In the genomic region with DNA sequence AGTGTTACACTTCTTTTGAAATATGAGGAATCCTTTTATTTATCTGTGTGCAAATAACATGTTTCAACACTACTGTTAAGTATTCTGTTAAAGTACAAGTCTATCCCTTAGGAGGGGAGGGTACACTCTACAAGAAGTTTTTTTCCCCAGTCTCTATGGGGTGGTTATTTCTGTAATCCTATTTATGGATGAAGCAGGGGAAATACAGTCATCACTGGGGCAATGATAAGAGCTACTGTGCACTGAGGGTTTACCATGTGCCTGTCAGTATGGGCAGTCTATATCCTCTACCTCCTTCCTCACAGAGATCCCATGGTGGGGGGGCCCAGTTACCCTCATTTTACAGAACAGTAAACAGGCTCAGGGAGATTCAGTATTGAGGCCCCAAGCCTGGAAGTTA, we compare ENCODE assay signal across 23 cellular contexts.
"Had no signal": no experiment of that assay in that cellular context is flagged by ENCODE, and none has a peak within 500 bp of the region (broad histone marks: within the 10 kb centered on the region; RNA-seq: fewer than 3 reads in every experiment).

No MANE protein-coding gene starts in this region.

- H3K36me3 ChIP-seq: adrenal gland, uterus had no signal

- H3K27me3 ChIP-seq: adrenal gland, tibial nerve, uterus had no signal

- H3K27me3 Mint-ChIP-seq: activated naive CD4-positive, alpha-beta T cell treated with anti-CD3 and anti-CD28 coated beads, Interleukin-2, amount 50 U/mL, for 24 hours; effector memory CD8-positive, alpha-beta T cell; naive B cell had no signal

- H3K4me3 ChIP-seq: adrenal gland, lung, skin epidermis, tibial nerve, uterus had no signal

- H3K27ac ChIP-seq: adrenal gland, epithelial cell of prostate, parathyroid adenoma, skin epidermis, tibial nerve, uterus had no signal

- DNase-seq: activated CD4-positive, alpha-beta T cell treated with anti-CD3 and anti-CD28 coated beads for 4 hours; activated CD8-positive, alpha-beta memory T cell treated with anti-CD3 and anti-CD28 coated beads, Interleukin-2, amount 50 U/mL, for 4 hours; activated CD8-positive, alpha-beta T cell treated with anti-CD3 and anti-CD28 coated beads, Interleukin-2, amount 10 ng/mL, durations not matched to agents 7 days and 5 days; activated effector memory CD4-positive, alpha-beta T cell treated with anti-CD3 and anti-CD28 coated beads, Interleukin-2, amount 50 U/mL, for 16 hours; activated T-cell treated with anti-CD3 and anti-CD28 coated beads, Interleukin-2, amount 50 U/mL, for 48 hours; adrenal gland; dermis blood vessel endothelial cell; effector memory CD8-positive, alpha-beta T cell; head of caudate nucleus; immature natural killer cell; naive B cell; stimulated activated CD4-positive, alpha-beta T cell treated with anti-CD3 and anti-CD28 coated beads, Interleukin-15, amount 100 ng/mL, for 24 hours; stimulated activated CD4-positive, alpha-beta T cell treated with anti-CD3 and anti-CD28 coated beads, Interleukin-4, amount 100 ng/mL, for 1 hour; stimulated activated naive CD4-positive, alpha-beta T cell; substantia nigra; uterus had no signal

- H3K27ac Mint-ChIP-seq: activated CD8-positive, alpha-beta T cell treated with anti-CD3 and anti-CD28 coated beads, Interleukin-2, amount 10 ng/mL, durations not matched to agents 7 days and 5 days; activated naive CD4-positive, alpha-beta T cell treated with anti-CD3 and anti-CD28 coated beads, Interleukin-2, amount 50 U/mL, for 24 hours; effector memory CD8-positive, alpha-beta T cell; WTC11 had no signal

- H3K4me3 Mint-ChIP-seq: activated CD8-positive, alpha-beta T cell treated with anti-CD3 and anti-CD28 coated beads, Interleukin-2, amount 10 ng/mL, durations not matched to agents 7 days and 5 days; activated naive CD4-positive, alpha-beta T cell treated with anti-CD3 and anti-CD28 coated beads, Interleukin-2, amount 50 U/mL, for 24 hours; effector memory CD8-positive, alpha-beta T cell; immature natural killer cell; naive B cell; WTC11 had no signal

- H3K9me3 ChIP-seq: adrenal gland, tibial nerve, uterus had no signal

- H3K36me3 Mint-ChIP-seq: activated naive CD4-positive, alpha-beta T cell treated with anti-CD3 and anti-CD28 coated beads, Interleukin-2, amount 50 U/mL, for 24 hours; naive B cell; WTC11 had no signal

- H3K4me1 ChIP-seq: adrenal gland, uterus had no signal

- ATAC-seq: activated CD8-positive, alpha-beta T cell treated with anti-CD3 and anti-CD28 coated beads, Interleukin-2, amount 10 ng/mL, durations not matched to agents 7 days and 5 days; effector memory CD8-positive, alpha-beta T cell; WTC11 had no signal
